8 cellular contexts compared by ENCODE assay signal in the genomic region with DNA sequence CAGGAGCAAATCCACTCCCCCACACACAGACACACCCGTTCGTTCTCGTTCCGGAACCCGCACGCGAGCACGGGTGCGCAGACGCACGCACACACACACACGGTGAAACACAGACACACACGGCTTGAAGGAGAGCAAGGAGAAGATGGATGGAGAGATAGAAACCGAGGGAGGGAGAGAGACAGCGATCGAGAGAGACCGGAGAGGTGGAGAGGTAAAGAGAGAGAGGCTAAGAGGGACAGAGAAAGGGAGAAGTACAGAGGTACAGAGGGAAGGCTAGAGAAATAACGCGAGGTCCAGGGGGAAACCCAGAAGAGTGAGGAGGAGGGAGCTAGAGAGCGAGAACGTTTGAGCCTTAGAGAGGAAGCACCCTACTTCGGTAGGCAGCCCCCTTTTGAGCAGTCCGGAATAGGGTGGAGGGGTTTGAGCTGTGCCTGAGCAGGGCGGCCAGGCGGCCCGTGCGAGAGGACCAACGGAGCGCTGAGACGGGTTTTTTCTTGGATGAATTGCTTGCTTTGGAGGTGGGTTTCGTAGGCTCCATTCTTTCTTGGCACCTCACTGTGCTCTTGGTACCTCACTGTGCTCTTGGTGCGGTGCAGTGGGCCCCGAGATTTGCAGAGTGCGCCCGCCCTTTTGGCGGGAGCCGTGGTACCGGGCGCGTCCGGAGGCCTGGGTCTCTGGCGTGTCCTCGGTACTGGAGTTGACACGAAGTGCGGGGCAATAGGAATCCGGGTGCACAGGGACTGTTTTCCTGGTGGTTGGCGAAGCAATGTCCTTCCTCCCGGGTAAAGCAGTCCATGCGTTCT.
DNase-seq lines count a peak whose midpoint lies in the region; ATAC-seq, FAIRE-seq and TF ChIP-seq lines count a peak whose summit lies in the region.

No MANE protein-coding gene starts in this region.

- H3K36me3 ChIP-seq in Karpas-422 (ENCODE audit: insufficient read depth, low read length), result no peaks in the 10 kb centered on the region
- H3K36me3 ChIP-seq in SU-DHL-6 (ENCODE audit: low read length), result no peaks in the 10 kb centered on the region
- H3K36me3 ChIP-seq in HepG2 (replicated peaks in 1 of 2; ENCODE audit: control insufficient read depth in 1 of 2, insufficient read depth in 2 of 2, low read length in 2 of 2), result no peaks in the 10 kb centered on the region

- under 1% methylated on average over 30 of the region's 49 CpGs for WGBS in HepG2 (ENCODE audit: low lambda C conversion rate)

- ATAC-seq in HepG2 (peak; percentile 76), HG02678 (IDR thresholded peaks at IDR 0.05; ENCODE audit: unreplicated experiment) (no peak)
- ATAC-seq in stimulated activated naive CD8-positive, alpha-beta T cell treated with anti-CD3 and anti-CD28 coated beads, Interleukin-15, Interleukin-2, amounts not matched to agents 100 U/mL and 50 U/mL, for 24 hours, result peak; percentile 84

- no peaks in the 10 kb centered on the region for H3K9me2 ChIP-seq in Karpas-422 (replicated peaks; ENCODE audit: insufficient read depth, low read length)
- H3K9me2 ChIP-seq in SU-DHL-6 (replicated peaks; ENCODE audit: insufficient read depth, low read length), result no peaks in the 10 kb centered on the region

- TF ChIP-seq CTCF in SU-DHL-6 (IDR thresholded peaks at IDR 0.05; ENCODE audit: insufficient read depth, low read length, poor library complexity, severe bottlenecking), result no peak
- no peak for TF ChIP-seq CTCF in HepG2 (CRISPR knock-in tag; IDR thresholded peaks at IDR 0.05)

- H2AFZ ChIP-seq in Karpas-422 (ENCODE audit: low read length) (peak overlapping the region; percentile 45; the same call in 1 of the 2 replicates), SU-DHL-6 (ENCODE audit: low read depth, low read length, severe bottlenecking) (peak overlapping the region; percentile 30), HepG2 (ENCODE audit: low read length) (peak overlapping the region; percentile 62)

- no peaks in the 10 kb centered on the region for H3K9me3 ChIP-seq in Karpas-422 (ENCODE audit: low read length)
- H3K9me3 ChIP-seq in SU-DHL-6 (ENCODE audit: insufficient read depth, low read length), result no peaks in the 10 kb centered on the region
- H3K9me3 ChIP-seq in HepG2 (ENCODE audit: low read length), result no peaks in the 10 kb centered on the region

- H3K79me2 ChIP-seq in Karpas-422 (ENCODE audit: low read length) (no peaks in the 10 kb centered on the region), SU-DHL-6 (ENCODE audit: insufficient read depth, low read length) (no peaks in the 10 kb centered on the region), HepG2 (ENCODE audit: insufficient read depth, low read length) (peaks cover 14% of the 10 kb centered on the region)

- H3F3A ChIP-seq in SU-DHL-6 (ENCODE audit: insufficient read depth), result no peaks in the 10 kb centered on the region

- peak overlapping the region; percentile 67 for H3K4me3 ChIP-seq in Karpas-422 (ENCODE audit: low read length)
- peak overlapping the region; percentile 56 for H3K4me3 ChIP-seq in SU-DHL-6 (ENCODE audit: insufficient read depth, low read length, poor library complexity, severe bottlenecking)
- peak overlapping the region; percentile 64 to 89 (median 79) for H3K4me3 ChIP-seq in HepG2 (replicated peaks in 1 of 3; ENCODE audit: insufficient read depth in 1 of 3, low read depth in 2 of 3, low read length in 3 of 3)

- intact Hi-C loops in HepG2 (cut with micrococcal nuclease; ENCODE audit: unreplicated experiment), result no loop called here

- CTCF ChIA-PET in HepG2 (lab: Yijun Ruan, JAX; ENCODE audit: low intra/inter-chr PET ratio, low total read pairs), result no interaction called here

- H4K20me1 ChIP-seq in Karpas-422 (ENCODE audit: insufficient read depth, low read depth, low read length), result no peaks in the 10 kb centered on the region
- H4K20me1 ChIP-seq in SU-DHL-6 (ENCODE audit: low read depth, low read length), result no peaks in the 10 kb centered on the region
- H4K20me1 ChIP-seq in HepG2 (ENCODE audit: insufficient read depth, low read length), result peaks cover 5% of the 10 kb centered on the region

- no peak for FAIRE-seq in HepG2 (lab: Jason Lieb, UNC)

- H3K4me2 ChIP-seq in Karpas-422 (ENCODE audit: low read depth, low read length, poor library complexity, severe bottlenecking) (peak overlapping the region; percentile 75), SU-DHL-6 (ENCODE audit: low read depth, low read length, poor library complexity, severe bottlenecking) (peak overlapping the region; percentile 82), HepG2 (ENCODE audit: low read depth, low read length) (peak overlapping the region; percentile 87)

- H3K27ac ChIP-seq in Karpas-422 (ENCODE audit: low read length) (no peak overlapping the region), SU-DHL-6 (ENCODE audit: low read depth, low read length) (no peak overlapping the region), HepG2 (ENCODE audit: extremely low read length, insufficient read depth, low read length) (peak overlapping the region; percentile 48)

- H3K9ac ChIP-seq in Karpas-422 (ENCODE audit: low read length) (peak overlapping the region; percentile 71), SU-DHL-6 (ENCODE audit: low read length) (peak overlapping the region; percentile 45; the same call in 1 of the 2 replicates), HepG2 (ENCODE audit: insufficient read depth, low read depth, low read length) (peak overlapping the region; percentile 66)

- POLR2A ChIA-PET in HepG2 (lab: Yijun Ruan, JAX), result no interaction called here

- no peak for TF ChIP-seq RAD21 in HepG2 (CRISPR knock-in tag; IDR thresholded peaks at IDR 0.05)

- TF ChIP-seq EP300 in HepG2 (IDR thresholded peaks at IDR 0.05; ENCODE audit: low read depth in 2 of 2, low read length in 2 of 2) (no peak), HepG2 (CRISPR knock-in tag; IDR thresholded peaks at IDR 0.05; ENCODE audit: borderline replicate concordance) (no peak)

- no peak for TF ChIP-seq POLR2A in HepG2 (IDR thresholded peaks at IDR 0.05; ENCODE audit: insufficient read depth in 1 of 2, low read depth in 2 of 2, low read length in 2 of 2)

- in situ Hi-C loops in HepG2 (cut with HindIII; ENCODE audit: extremely low pct_ligation_motif_present, low pct_unique_long_range_greater_than_20kb), result no loop called here

- H3K4me1 ChIP-seq in Karpas-422 (ENCODE audit: low read length) (peaks cover 6% of the 10 kb centered on the region), HepG2 (ENCODE audit: insufficient read depth, low read length) (peaks cover 21% of the 10 kb centered on the region)

- DNase-seq in NCI-H2081 (lab: John Stamatoyannopoulos, UW), result peak; percentile 32 to 73
- DNase-seq in NCI-H2081 treated with DMSO at 0.1 percent for 48 hours (lab: John Stamatoyannopoulos, UW), result no peak
- DNase-seq in Karpas-422, result peak; percentile 73
- peak; percentile 62 for DNase-seq in cerebellar cortex (ENCODE audit: low spot score)
- DNase-seq in HepG2 (ENCODE audit: low spot score), result peak; percentile 48
- peak; percentile 39 for DNase-seq in stimulated activated naive CD8-positive, alpha-beta T cell treated with anti-CD3 and anti-CD28 coated beads, Interleukin-15, Interleukin-2, amounts not matched to agents 100 U/mL and 50 U/mL, for 24 hours

- BruUV-seq in HepG2 (replicated peaks; lab: Mats Ljungman, UMichigan), result no TSS peak

- H3K27me3 ChIP-seq in Karpas-422 (ENCODE audit: low read length) (no peaks in the 10 kb centered on the region), SU-DHL-6 (ENCODE audit: low read length) (no peaks in the 10 kb centered on the region), HepG2 (ENCODE audit: control insufficient read depth in 1 of 2, insufficient read depth in 2 of 2, low read length in 2 of 2) (no peaks in the 10 kb centered on the region; a peak in 1 of 5 replicates)

TF ChIP-seq in HepG2, 621 proteins besides CTCF, POLR2A, EP300 and RAD21 (continues in another document):
- peak; percentile 46 for TF ChIP-seq SAP130 (CRISPR knock-in tag; IDR thresholded peaks at IDR 0.05; ENCODE audit: low read depth)
- TF ChIP-seq PHF8 (CRISPR knock-in tag; IDR thresholded peaks at IDR 0.05), result peak; percentile 38; the same call in 1 of the 2 replicates
- TF ChIP-seq, protein P1, sequence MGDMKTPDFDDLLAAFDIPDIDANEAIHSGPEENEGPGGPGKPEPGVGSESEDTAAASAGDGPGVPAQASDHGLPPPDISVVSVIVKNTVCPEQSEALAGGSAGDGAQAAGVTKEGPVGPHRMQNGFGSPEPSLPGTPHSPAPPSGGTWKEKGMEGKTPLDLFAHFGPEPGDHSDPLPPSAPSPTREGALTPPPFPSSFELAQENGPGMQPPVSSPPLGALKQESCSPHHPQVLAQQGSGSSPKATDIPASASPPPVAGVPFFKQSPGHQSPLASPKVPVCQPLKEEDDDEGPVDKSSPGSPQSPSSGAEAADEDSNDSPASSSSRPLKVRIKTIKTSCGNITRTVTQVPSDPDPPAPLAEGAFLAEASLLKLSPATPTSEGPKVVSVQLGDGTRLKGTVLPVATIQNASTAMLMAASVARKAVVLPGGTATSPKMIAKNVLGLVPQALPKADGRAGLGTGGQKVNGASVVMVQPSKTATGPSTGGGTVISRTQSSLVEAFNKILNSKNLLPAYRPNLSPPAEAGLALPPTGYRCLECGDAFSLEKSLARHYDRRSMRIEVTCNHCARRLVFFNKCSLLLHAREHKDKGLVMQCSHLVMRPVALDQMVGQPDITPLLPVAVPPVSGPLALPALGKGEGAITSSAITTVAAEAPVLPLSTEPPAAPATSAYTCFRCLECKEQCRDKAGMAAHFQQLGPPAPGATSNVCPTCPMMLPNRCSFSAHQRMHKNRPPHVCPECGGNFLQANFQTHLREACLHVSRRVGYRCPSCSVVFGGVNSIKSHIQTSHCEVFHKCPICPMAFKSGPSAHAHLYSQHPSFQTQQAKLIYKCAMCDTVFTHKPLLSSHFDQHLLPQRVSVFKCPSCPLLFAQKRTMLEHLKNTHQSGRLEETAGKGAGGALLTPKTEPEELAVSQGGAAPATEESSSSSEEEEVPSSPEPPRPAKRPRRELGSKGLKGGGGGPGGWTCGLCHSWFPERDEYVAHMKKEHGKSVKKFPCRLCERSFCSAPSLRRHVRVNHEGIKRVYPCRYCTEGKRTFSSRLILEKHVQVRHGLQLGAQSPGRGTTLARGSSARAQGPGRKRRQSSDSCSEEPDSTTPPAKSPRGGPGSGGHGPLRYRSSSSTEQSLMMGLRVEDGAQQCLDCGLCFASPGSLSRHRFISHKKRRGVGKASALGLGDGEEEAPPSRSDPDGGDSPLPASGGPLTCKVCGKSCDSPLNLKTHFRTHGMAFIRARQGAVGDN (CRISPR knock-in tag; IDR thresholded peaks at IDR 0.05), result peak; percentile 10; the same call in 1 of the 2 replicates
- 0 out of 2 replicates have a peak, but pooled peaks have one; percentile 6 for TF ChIP-seq GABPB1 (CRISPR knock-in tag; IDR thresholded peaks at IDR 0.05)
- TF ChIP-seq AKAP8 (CRISPR knock-in tag; IDR thresholded peaks at IDR 0.05), result peak; percentile 56; the same call in 1 of the 2 replicates
- no peak for TF ChIP-seq ZNF232 (CRISPR knock-in tag; IDR thresholded peaks at IDR 0.05; ENCODE audit: borderline replicate concordance)
- TF ChIP-seq ZFX (CRISPR knock-in tag; IDR thresholded peaks at IDR 0.05; ENCODE audit: low read depth), result peak; percentile 43; the same call in 1 of the 2 replicates
- peak; percentile 33 for TF ChIP-seq AGO2 (optimal IDR thresholded peaks at IDR 0.05; ENCODE audit: low read depth, low read length)
- 0 out of 2 replicates have a peak, but pooled peaks have one; percentile 18 for TF ChIP-seq DNMT1 (CRISPR knock-in tag; IDR thresholded peaks at IDR 0.05)
